In genomic region chr16:88609426-88609825, GRCh38 we compare ENCODE assay signal across 11 cellular contexts. TPM values are rescaled to one million over a fixed set of nuclear protein-coding genes. Genes with fewer than 3 reads are reported as not detected.
"Had no signal": no experiment of that assay in that cellular context is flagged by ENCODE, and none has a peak within 500 bp of the region (broad histone marks: within the 10 kb centered on the region; RNA-seq: fewer than 3 reads in every experiment).

No MANE protein-coding gene starts in this region.

RNA-seq across cellular contexts. Expression of gene IL17C, which starts 28.9 kb away (rescaled TPM):
- total RNA-seq: subcutaneous adipose tissue, suprapubic skin, temporal lobe, thyroid gland, tibial nerve, transverse colon, upper lobe of right lung, ureter, urinary bladder, uterus, vagina had no signal
